In genomic region chr12:109951751-109952150, GRCh38 we compare ENCODE assay signal across 9 cellular contexts. TPM values are rescaled to one million over a fixed set of nuclear protein-coding genes. Genes with fewer than 3 reads are reported as not detected.
DNase-seq lines count a peak whose midpoint lies in the region; ATAC-seq and TF ChIP-seq lines count a peak whose summit lies in the region.
"Had no signal": no experiment of that assay in that cellular context is flagged by ENCODE, and none has a peak within 500 bp of the region (broad histone marks: within the 10 kb centered on the region; RNA-seq: fewer than 3 reads in every experiment).

No MANE protein-coding gene starts in this region.

- peak overlapping the region; percentile 53 for H3K27ac Mint-ChIP-seq in mesothelial cell of epicardium

- H3K9me3 ChIP-seq in AG04450 (ENCODE audit: control insufficient read depth, insufficient read depth, low read length) = no peaks in the 10 kb centered on the region

- H3K27ac ChIP-seq in AG04450 (ENCODE audit: low read depth, low read length) = peak overlapping the region; percentile 99

- H3K9me3 Mint-ChIP-seq in mesothelial cell of epicardium = no peaks in the 10 kb centered on the region

- peaks cover 12% of the 10 kb centered on the region for H3K4me1 Mint-ChIP-seq in mesothelial cell of epicardium

- H3K4me3 ChIP-seq in AG04450 (ENCODE audit: low read depth, low read length) (no peak overlapping the region), choroid plexus epithelial cell (ENCODE audit: low read depth, low read length) (no peak overlapping the region)

- TF ChIP-seq CTCF in AG04450 (IDR thresholded peaks at IDR 0.05; ENCODE audit: low read depth, low read length) = peak; percentile 20; the same call in 1 of the 2 replicates
- peak; percentile 29 for TF ChIP-seq CTCF in choroid plexus epithelial cell (conservative IDR thresholded peaks at IDR 0.05; ENCODE audit: low read depth, low read length)
- TF ChIP-seq CTCF in mesothelial cell of epicardium (IDR thresholded peaks at IDR 0.05; ENCODE audit: unreplicated experiment) = no peak

- DNase-seq in AG04450 (ENCODE audit: low read depth, low spot score) (peak; percentile 85), LHCN-M2 (ENCODE audit: low read depth) (peak; percentile 92), choroid plexus epithelial cell (ENCODE audit: low read depth) (peak; percentile 94), mesothelial cell of epicardium (ENCODE audit: low spot score in 2 of 2, unreplicated experiment in 2 of 2) (no peak), T-helper 9 cell (no peak)
- DNase-seq: stimulated activated CD4-positive, alpha-beta T cell treated with anti-CD3 and anti-CD28 coated beads, Interleukin-4, amount 100 ng/mL, for 24 hours had no signal

- CTCF ChIA-PET in AG04450 (lab: Charles Lee) = interaction anchor here (1.2 to 1.3 kb wide), 2 partner anchors 11 to 98 kb away, joined by 3 to 4 read pairs; no protein-coding TSS in a partner anchor

- no peak overlapping the region for H3K4me3 Mint-ChIP-seq in mesothelial cell of epicardium

- no peaks in the 10 kb centered on the region for H3K27me3 Mint-ChIP-seq in mesothelial cell of epicardium (ENCODE audit: low read depth)

- H3K36me3 Mint-ChIP-seq in mesothelial cell of epicardium = peaks cover 33% of the 10 kb centered on the region

- POLR2A ChIA-PET in AG04450 (lab: Yijun Ruan, JAX) = interaction anchor here (1.5 to 1.9 kb wide), 2 partner anchors 13 to 47 kb away, joined by 3 to 8 read pairs; partner anchors contain the start of gene ANKRD13A

- no peaks in the 10 kb centered on the region for H3K27me3 ChIP-seq in AG04450 (ENCODE audit: control insufficient read depth, insufficient read depth, low read length)

- ATAC-seq in HG02759 (IDR thresholded peaks at IDR 0.05; ENCODE audit: unreplicated experiment) = no peak
- ATAC-seq in GM21526 (IDR thresholded peaks at IDR 0.05; ENCODE audit: low FRiP score, unreplicated experiment) = no peak
- ATAC-seq in HG02588 (IDR thresholded peaks at IDR 0.05; ENCODE audit: unreplicated experiment) = no peak

RNA-seq across cellular contexts. Expression of gene GIT2, which starts 44.4 kb away (rescaled TPM):
- polyA plus RNA-seq in AG04450 (2011; rRNA removed) = 57.9 and 62.0 TPM in 2 replicates
- 69.9 and 70.6 TPM in 2 replicates for polyA minus RNA-seq in AG04450 (2011; rRNA and poly(A)+ RNA removed)
- total RNA-seq in LHCN-M2 (2014; rRNA removed) (31.4 and 38.4 TPM in 2 replicates), mesothelial cell of epicardium (41.3 to 42.7 TPM (median 42.6 TPM) in 3 replicates)
- 24.7 TPM for polyA plus RNA-seq in LHCN-M2 (2012)

RNA-seq across cellular contexts. Expression of gene ANKRD13A, which starts 47.5 kb away (rescaled TPM):
- 202 and 246 TPM in 2 replicates for polyA plus RNA-seq in AG04450 (2011; rRNA removed)
- polyA minus RNA-seq in AG04450 (2011; rRNA and poly(A)+ RNA removed) = 206 and 257 TPM in 2 replicates
- total RNA-seq in LHCN-M2 (2014; rRNA removed) = 90.2 and 99.1 TPM in 2 replicates
- polyA plus RNA-seq in LHCN-M2 (2012) = 63.1 TPM
- 25.1 to 28.1 TPM (median 27.6 TPM) in 3 replicates for total RNA-seq in mesothelial cell of epicardium

RNA-seq across cellular contexts. Expression of gene TCHP, which starts 51.7 kb away (rescaled TPM):
- 7.6 and 9.1 TPM in 2 replicates for polyA plus RNA-seq in AG04450 (2011; rRNA removed)
- polyA minus RNA-seq in AG04450 (2011; rRNA and poly(A)+ RNA removed) = 4.5 and 6.4 TPM in 2 replicates
- total RNA-seq in LHCN-M2 (2014; rRNA removed) (14.9 and 19.0 TPM in 2 replicates), mesothelial cell of epicardium (16.6 to 18.6 TPM (median 18.0 TPM) in 3 replicates)
- polyA plus RNA-seq in LHCN-M2 (2012) = 17.7 TPM

Comparison
In these comparisons a context has a peak if more than half of its experiments do, and no peak if none do; other contexts are left out.
1. DNase-seq: peak in AG04450 (single experiment), LHCN-M2 (single experiment) and choroid plexus epithelial cell (single experiment); none in mesothelial cell of epicardium (0 of 2) and T-helper 9 cell (single experiment).